Comparison of ENCODE assay signal across 21 cellular contexts in genomic region chr19:56873493-56873892, GRCh38. TPM values are rescaled to one million over a fixed set of nuclear protein-coding genes. Genes with fewer than 3 reads are reported as not detected.
A peak's percentile ranks its signal among the peaks of the same experiment; 100 is the strongest.
DNase-seq lines count a peak whose midpoint lies in the region; ATAC-seq, FAIRE-seq and TF ChIP-seq lines count a peak whose summit lies in the region.
"Had no signal": no experiment of that assay in that cellular context is flagged by ENCODE, and none has a peak within 500 bp of the region (broad histone marks: within the 10 kb centered on the region; RNA-seq: fewer than 3 reads in every experiment).

No MANE protein-coding gene starts in this region.

- in situ Hi-C loops in G401 (cut with HindIII; ENCODE audit: low sequenced_read_pairs): no loop called here

- ATAC-seq in HG02938 (IDR thresholded peaks at IDR 0.05; ENCODE audit: unreplicated experiment) (no peak), GM19455 (IDR thresholded peaks at IDR 0.05; ENCODE audit: unreplicated experiment) (no peak)
- ATAC-seq: GM23338, HCT116 had no signal

- TF ChIP-seq CTCF in bronchial epithelial cell (IDR thresholded peaks at IDR 0.05; ENCODE audit: insufficient read depth, low read length, severe bottlenecking): no peak
- TF ChIP-seq CTCF in esophagus muscularis mucosa (IDR thresholded peaks at IDR 0.05): no peak
- TF ChIP-seq CTCF in sigmoid colon (IDR thresholded peaks at IDR 0.05): no peak

- H3K27ac ChIP-seq in esophagus muscularis mucosa (replicated peaks in 1 of 4): no peak overlapping the region
- no peak overlapping the region for H3K27ac ChIP-seq in sigmoid colon

- no peak for TF ChIP-seq POLR2A in esophagus muscularis mucosa (IDR thresholded peaks at IDR 0.05; ENCODE audit: low read depth)
- no peak for TF ChIP-seq POLR2A in sigmoid colon (IDR thresholded peaks at IDR 0.05)

- H3K4me1 ChIP-seq in esophagus muscularis mucosa (no peaks in the 10 kb centered on the region), sigmoid colon (no peaks in the 10 kb centered on the region)

- intact Hi-C loops in esophagus muscularis mucosa (cut with DNase I) (no loop called here), sigmoid colon (cut with DNase I) (no loop called here)

- H3K36me3 ChIP-seq in bronchial epithelial cell (ENCODE audit: control insufficient read depth, insufficient read depth, low read length) (no peaks in the 10 kb centered on the region), esophagus muscularis mucosa (no peaks in the 10 kb centered on the region), sigmoid colon (no peaks in the 10 kb centered on the region)

- no peak for TF ChIP-seq EP300 in esophagus muscularis mucosa (IDR thresholded peaks at IDR 0.05)
- no peak for TF ChIP-seq EP300 in sigmoid colon (IDR thresholded peaks at IDR 0.05)

- WGBS in esophagus muscularis mucosa: 82% methylated on average over 5 of the region's 5 CpGs
- 78 to 83% methylated on average over 5 of the region's 5 CpGs for WGBS in sigmoid colon, 2 donors

- H3K27me3 ChIP-seq in bronchial epithelial cell (ENCODE audit: control insufficient read depth, insufficient read depth, low read length) (no peaks in the 10 kb centered on the region), esophagus muscularis mucosa (no peaks in the 10 kb centered on the region), sigmoid colon (no peaks in the 10 kb centered on the region)

- no peak overlapping the region for H3K4me3 ChIP-seq in bronchial epithelial cell (ENCODE audit: low read depth, low read length)
- no peak overlapping the region for H3K4me3 ChIP-seq in esophagus muscularis mucosa
- H3K4me3 ChIP-seq in sigmoid colon: no peak overlapping the region
- H3K4me3 ChIP-seq: GM23338 had no signal

- DNase-seq in bronchial epithelial cell (ENCODE audit: low read depth): no peak
- DNase-seq in esophagus muscularis mucosa (ENCODE audit: extremely low spot score): peak; percentile 84
- DNase-seq in sigmoid colon: peak; percentile 68
- DNase-seq in G401 (ENCODE audit: low spot score): no peak
- DNase-seq: C1 segment of cervical spinal cord; Calu3; CD4-positive, alpha-beta memory T cell; COR-L47; DMS53; DMS79 treated with DMSO at 0.1 percent for 48 hours; H9; HFFc6 had no signal

- peaks cover 0 to 24% (median 6%) of the 10 kb centered on the region in 4 donors for H3K9me3 ChIP-seq in esophagus muscularis mucosa
- H3K9me3 ChIP-seq in sigmoid colon: peaks cover 0 to 13% (median 8%) of the 10 kb centered on the region in 4 donors

- FAIRE-seq in bronchial epithelial cell (lab: Jason Lieb, UNC): peak; percentile 18
- FAIRE-seq: G401.6, GM12892, GM19239 had no signal

RNA-seq across cellular contexts. Expression of gene PEG3, which starts 33.0 kb away (rescaled TPM):
- total RNA-seq in bronchial epithelial cell (0.51 and 0.53 TPM in 2 replicates), esophagus muscularis mucosa (10 to 100 TPM in 3 of 4 donors, 1 to 10 TPM in 1; 9.8 to 13.7 (median 10.4) TPM), sigmoid colon (10 to 100 TPM; 18.5 to 33.9 (median 23.3) TPM)
- 1 to 10 TPM in 1 of 3 donors, under 1 TPM in 2; 0.23 to 2.2 (median 0.60) TPM for polyA plus RNA-seq in sigmoid colon
- total RNA-seq in G401 (2014; rRNA removed; shearing (Covaris generic)): 4.6 and 5.1 TPM in 2 replicates
- total RNA-seq: A172; CD4-positive, alpha-beta memory T cell; GM23338; H9; HFFc6 had no signal
- polyA plus RNA-seq: CD4-positive, alpha-beta memory T cell; GM23338 had no signal

RNA-seq across cellular contexts. Expression of gene ZIM2, which starts 33.0 kb away (rescaled TPM):
- total RNA-seq in bronchial epithelial cell (not detected in 2 replicates), esophagus muscularis mucosa (1 to 10 TPM in 1 of 4 donors, not detected in 3; 1.2 TPM), sigmoid colon (1 to 10 TPM in 2 of 4 donors, under 1 TPM in 2; 0.36 to 1.6 (median 1.2) TPM)
- under 1 TPM in 1 of 3 donors, not detected in 2; 0.09 TPM for polyA plus RNA-seq in sigmoid colon
- not detected in 2 replicates for total RNA-seq in G401 (2014; rRNA removed; shearing (Covaris generic))
- total RNA-seq: A172; Calu3; CD4-positive, alpha-beta memory T cell; GM23338; H9; HFFc6 had no signal
- polyA plus RNA-seq: BJ; CD4-positive, alpha-beta memory T cell; GM23338 had no signal

Comparison
In these comparisons a context has a peak if more than half of its experiments do, and no peak if none do; other contexts are left out.
1. DNase-seq: peak in esophagus muscularis mucosa (single experiment) and sigmoid colon (single experiment); none in bronchial epithelial cell (single experiment) and G401 (single experiment).